In the genomic region with DNA sequence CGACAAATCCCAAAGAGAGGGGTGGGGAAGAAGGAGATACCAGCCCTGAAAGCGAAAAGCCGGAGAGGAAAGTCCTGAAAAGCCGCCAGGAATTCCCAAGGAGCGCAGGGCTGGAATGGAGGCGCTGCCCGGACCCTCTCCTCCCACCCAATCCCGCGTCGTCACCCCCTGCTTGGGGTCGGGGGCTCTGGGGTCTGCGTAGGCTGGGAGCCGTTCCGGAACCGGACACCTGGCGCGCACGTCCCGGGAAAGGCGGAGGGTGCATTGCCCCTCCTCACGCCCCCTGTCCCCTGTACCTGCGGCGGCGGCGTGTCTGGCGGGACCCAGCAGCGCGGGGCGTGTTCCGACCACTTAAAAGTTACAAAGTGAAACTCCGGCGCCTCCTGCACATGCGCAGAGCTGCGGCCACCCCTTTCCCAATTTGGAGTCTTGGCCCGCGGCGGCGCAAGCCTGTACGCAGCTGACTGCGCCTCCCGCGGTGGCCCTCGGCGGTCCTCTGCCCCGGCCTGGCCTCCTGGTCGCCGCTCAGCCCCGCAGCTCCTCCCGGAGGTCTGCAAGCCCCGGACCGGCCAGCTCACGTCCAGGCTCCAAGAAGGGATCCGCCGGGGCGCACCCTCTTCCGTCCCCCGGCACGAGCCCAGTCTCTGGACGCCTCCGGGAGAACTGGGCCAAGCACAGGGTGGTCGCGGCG, we compare ENCODE assay signal across 1 cellular context.
TF ChIP-seq lines count a peak whose summit lies in the region.

A gene (minus strand): TSS at position 373 of the 691 bp plus-strand sequence. CDS start 4,800 bp downstream, outside the sequence.

TF ChIP-seq in HepG2, 621 proteins besides CTCF, POLR2A, EP300 and RAD21 (continued from another document and continues in another):
- no peak; the same call in 1 of the 2 replicates for TF ChIP-seq CENPT (CRISPR knock-in tag; IDR thresholded peaks at IDR 0.05; ENCODE audit: low read depth)
- TF ChIP-seq SALL2 (CRISPR knock-in tag; IDR thresholded peaks at IDR 0.05): peak; percentile 72
- TF ChIP-seq, protein P1, sequence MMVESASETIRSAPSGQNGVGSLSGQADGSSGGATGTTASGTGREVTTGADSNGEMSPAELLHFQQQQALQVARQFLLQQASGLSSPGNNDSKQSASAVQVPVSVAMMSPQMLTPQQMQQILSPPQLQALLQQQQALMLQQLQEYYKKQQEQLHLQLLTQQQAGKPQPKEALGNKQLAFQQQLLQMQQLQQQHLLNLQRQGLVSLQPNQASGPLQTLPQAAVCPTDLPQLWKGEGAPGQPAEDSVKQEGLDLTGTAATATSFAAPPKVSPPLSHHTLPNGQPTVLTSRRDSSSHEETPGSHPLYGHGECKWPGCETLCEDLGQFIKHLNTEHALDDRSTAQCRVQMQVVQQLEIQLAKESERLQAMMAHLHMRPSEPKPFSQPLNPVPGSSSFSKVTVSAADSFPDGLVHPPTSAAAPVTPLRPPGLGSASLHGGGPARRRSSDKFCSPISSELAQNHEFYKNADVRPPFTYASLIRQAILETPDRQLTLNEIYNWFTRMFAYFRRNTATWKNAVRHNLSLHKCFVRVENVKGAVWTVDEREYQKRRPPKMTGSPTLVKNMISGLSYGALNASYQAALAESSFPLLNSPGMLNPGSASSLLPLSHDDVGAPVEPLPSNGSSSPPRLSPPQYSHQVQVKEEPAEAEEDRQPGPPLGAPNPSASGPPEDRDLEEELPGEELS (CRISPR knock-in tag; IDR thresholded peaks at IDR 0.05): no peak
- TF ChIP-seq, protein P2, sequence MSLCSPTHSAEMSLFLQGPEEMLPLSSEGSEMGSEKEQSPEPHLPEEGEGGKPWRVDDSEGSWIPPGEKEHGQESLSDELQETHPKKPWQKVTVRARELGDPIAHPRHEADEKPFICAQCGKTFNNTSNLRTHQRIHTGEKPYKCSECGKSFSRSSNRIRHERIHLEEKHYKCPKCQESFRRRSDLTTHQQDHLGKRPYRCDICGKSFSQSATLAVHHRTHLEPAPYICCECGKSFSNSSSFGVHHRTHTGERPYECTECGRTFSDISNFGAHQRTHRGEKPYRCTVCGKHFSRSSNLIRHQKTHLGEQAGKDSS (CRISPR knock-in tag; IDR thresholded peaks at IDR 0.05; ENCODE audit: borderline replicate concordance, low read depth): peak; percentile 55; the same call in 1 of the 2 replicates
- TF ChIP-seq, protein P3, sequence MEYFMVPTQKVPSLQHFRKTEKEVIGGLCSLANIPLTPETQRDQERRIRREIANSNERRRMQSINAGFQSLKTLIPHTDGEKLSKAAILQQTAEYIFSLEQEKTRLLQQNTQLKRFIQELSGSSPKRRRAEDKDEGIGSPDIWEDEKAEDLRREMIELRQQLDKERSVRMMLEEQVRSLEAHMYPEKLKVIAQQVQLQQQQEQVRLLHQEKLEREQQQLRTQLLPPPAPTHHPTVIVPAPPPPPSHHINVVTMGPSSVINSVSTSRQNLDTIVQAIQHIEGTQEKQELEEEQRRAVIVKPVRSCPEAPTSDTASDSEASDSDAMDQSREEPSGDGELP (IDR thresholded peaks at IDR 0.05; ENCODE audit: borderline replicate concordance, low read depth): peak; percentile 66; the same call in 1 of the 2 replicates
- TF ChIP-seq KMT2B (CRISPR knock-in tag; IDR thresholded peaks at IDR 0.05): no peak
- peak; percentile 43; the same call in 1 of the 2 replicates for TF ChIP-seq ZNF619 (CRISPR knock-in tag; IDR thresholded peaks at IDR 0.05)
- TF ChIP-seq, protein P4, sequence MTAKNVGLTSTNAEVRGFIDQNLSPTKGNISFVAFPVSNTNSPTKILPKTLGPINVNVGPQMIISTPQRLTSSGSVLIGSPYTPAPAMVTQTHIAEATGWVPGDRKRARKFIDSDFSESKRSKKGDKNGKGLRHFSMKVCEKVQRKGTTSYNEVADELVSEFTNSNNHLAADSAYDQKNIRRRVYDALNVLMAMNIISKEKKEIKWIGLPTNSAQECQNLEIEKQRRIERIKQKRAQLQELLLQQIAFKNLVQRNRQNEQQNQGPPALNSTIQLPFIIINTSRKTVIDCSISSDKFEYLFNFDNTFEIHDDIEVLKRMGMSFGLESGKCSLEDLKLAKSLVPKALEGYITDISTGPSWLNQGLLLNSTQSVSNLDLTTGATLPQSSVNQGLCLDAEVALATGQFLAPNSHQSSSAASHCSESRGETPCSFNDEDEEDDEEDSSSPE (CRISPR knock-in tag; IDR thresholded peaks at IDR 0.05): peak; percentile 30; the same call in 1 of the 2 replicates
- no peak for TF ChIP-seq SETDB1 (CRISPR knock-in tag; IDR thresholded peaks at IDR 0.05; ENCODE audit: borderline replicate concordance)
- TF ChIP-seq SIN3B (IDR thresholded peaks at IDR 0.05; ENCODE audit: low read length): no peak
- no peak for TF ChIP-seq ZNF12 (CRISPR knock-in tag; IDR thresholded peaks at IDR 0.05)
- TF ChIP-seq, protein P5, sequence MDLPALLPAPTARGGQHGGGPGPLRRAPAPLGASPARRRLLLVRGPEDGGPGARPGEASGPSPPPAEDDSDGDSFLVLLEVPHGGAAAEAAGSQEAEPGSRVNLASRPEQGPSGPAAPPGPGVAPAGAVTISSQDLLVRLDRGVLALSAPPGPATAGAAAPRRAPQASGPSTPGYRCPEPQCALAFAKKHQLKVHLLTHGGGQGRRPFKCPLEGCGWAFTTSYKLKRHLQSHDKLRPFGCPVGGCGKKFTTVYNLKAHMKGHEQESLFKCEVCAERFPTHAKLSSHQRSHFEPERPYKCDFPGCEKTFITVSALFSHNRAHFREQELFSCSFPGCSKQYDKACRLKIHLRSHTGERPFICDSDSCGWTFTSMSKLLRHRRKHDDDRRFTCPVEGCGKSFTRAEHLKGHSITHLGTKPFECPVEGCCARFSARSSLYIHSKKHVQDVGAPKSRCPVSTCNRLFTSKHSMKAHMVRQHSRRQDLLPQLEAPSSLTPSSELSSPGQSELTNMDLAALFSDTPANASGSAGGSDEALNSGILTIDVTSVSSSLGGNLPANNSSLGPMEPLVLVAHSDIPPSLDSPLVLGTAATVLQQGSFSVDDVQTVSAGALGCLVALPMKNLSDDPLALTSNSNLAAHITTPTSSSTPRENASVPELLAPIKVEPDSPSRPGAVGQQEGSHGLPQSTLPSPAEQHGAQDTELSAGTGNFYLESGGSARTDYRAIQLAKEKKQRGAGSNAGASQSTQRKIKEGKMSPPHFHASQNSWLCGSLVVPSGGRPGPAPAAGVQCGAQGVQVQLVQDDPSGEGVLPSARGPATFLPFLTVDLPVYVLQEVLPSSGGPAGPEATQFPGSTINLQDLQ (CRISPR knock-in tag; IDR thresholded peaks at IDR 0.05): no peak
- no peak for TF ChIP-seq REPIN1 (CRISPR knock-in tag; IDR thresholded peaks at IDR 0.05; ENCODE audit: borderline replicate concordance, low read depth)
- peak; percentile 67 for TF ChIP-seq IRF2 (CRISPR knock-in tag; IDR thresholded peaks at IDR 0.05)
- peak; percentile 74; the same call in 1 of the 2 replicates for TF ChIP-seq ZNF230 (CRISPR knock-in tag; IDR thresholded peaks at IDR 0.05)
- TF ChIP-seq ZNF343 (CRISPR knock-in tag; IDR thresholded peaks at IDR 0.05): peak; percentile 86
- TF ChIP-seq YEATS4 (CRISPR knock-in tag; IDR thresholded peaks at IDR 0.05; ENCODE audit: borderline replicate concordance): peak; percentile 82; the same call in 1 of the 2 replicates
- TF ChIP-seq ZNF292 (CRISPR knock-in tag; IDR thresholded peaks at IDR 0.05; ENCODE audit: borderline replicate concordance, low read depth): 0 out of 2 replicates have a peak, but pooled peaks have one; percentile 55
- no peak for TF ChIP-seq KDM4B (CRISPR knock-in tag; IDR thresholded peaks at IDR 0.05)
- TF ChIP-seq, protein P6, sequence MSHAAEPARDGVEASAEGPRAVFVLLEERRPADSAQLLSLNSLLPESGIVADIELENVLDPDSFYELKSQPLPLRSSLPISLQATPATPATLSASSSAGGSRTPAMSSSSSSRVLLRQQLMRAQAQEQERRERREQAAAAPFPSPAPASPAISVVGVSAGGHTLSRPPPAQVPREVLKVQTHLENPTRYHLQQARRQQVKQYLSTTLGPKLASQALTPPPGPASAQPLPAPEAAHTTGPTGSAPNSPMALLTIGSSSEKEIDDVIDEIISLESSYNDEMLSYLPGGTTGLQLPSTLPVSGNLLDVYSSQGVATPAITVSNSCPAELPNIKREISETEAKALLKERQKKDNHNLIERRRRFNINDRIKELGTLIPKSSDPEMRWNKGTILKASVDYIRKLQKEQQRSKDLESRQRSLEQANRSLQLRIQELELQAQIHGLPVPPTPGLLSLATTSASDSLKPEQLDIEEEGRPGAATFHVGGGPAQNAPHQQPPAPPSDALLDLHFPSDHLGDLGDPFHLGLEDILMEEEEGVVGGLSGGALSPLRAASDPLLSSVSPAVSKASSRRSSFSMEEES (CRISPR knock-in tag; IDR thresholded peaks at IDR 0.05): 0 out of 2 replicates have a peak, but pooled peaks have one; percentile 10
- TF ChIP-seq TBX2 (CRISPR knock-in tag; IDR thresholded peaks at IDR 0.05; ENCODE audit: borderline replicate concordance): peak; percentile 19; the same call in 1 of the 2 replicates
- peak; percentile 90 for TF ChIP-seq ZBTB7A (CRISPR knock-in tag; IDR thresholded peaks at IDR 0.05)
- TF ChIP-seq ZSCAN20 (CRISPR knock-in tag; IDR thresholded peaks at IDR 0.05; ENCODE audit: borderline replicate concordance): no peak
- TF ChIP-seq, protein P7, sequence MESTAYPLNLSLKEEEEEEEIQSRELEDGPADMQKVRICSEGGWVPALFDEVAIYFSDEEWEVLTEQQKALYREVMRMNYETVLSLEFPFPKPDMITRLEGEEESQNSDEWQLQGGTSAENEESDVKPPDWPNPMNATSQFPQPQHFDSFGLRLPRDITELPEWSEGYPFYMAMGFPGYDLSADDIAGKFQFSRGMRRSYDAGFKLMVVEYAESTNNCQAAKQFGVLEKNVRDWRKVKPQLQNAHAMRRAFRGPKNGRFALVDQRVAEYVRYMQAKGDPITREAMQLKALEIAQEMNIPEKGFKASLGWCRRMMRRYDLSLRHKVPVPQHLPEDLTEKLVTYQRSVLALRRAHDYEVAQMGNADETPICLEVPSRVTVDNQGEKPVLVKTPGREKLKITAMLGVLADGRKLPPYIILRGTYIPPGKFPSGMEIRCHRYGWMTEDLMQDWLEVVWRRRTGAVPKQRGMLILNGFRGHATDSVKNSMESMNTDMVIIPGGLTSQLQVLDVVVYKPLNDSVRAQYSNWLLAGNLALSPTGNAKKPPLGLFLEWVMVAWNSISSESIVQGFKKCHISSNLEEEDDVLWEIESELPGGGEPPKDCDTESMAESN (CRISPR knock-in tag; conservative IDR thresholded peaks at IDR 0.05): peak; percentile 71
- TF ChIP-seq, protein P8, sequence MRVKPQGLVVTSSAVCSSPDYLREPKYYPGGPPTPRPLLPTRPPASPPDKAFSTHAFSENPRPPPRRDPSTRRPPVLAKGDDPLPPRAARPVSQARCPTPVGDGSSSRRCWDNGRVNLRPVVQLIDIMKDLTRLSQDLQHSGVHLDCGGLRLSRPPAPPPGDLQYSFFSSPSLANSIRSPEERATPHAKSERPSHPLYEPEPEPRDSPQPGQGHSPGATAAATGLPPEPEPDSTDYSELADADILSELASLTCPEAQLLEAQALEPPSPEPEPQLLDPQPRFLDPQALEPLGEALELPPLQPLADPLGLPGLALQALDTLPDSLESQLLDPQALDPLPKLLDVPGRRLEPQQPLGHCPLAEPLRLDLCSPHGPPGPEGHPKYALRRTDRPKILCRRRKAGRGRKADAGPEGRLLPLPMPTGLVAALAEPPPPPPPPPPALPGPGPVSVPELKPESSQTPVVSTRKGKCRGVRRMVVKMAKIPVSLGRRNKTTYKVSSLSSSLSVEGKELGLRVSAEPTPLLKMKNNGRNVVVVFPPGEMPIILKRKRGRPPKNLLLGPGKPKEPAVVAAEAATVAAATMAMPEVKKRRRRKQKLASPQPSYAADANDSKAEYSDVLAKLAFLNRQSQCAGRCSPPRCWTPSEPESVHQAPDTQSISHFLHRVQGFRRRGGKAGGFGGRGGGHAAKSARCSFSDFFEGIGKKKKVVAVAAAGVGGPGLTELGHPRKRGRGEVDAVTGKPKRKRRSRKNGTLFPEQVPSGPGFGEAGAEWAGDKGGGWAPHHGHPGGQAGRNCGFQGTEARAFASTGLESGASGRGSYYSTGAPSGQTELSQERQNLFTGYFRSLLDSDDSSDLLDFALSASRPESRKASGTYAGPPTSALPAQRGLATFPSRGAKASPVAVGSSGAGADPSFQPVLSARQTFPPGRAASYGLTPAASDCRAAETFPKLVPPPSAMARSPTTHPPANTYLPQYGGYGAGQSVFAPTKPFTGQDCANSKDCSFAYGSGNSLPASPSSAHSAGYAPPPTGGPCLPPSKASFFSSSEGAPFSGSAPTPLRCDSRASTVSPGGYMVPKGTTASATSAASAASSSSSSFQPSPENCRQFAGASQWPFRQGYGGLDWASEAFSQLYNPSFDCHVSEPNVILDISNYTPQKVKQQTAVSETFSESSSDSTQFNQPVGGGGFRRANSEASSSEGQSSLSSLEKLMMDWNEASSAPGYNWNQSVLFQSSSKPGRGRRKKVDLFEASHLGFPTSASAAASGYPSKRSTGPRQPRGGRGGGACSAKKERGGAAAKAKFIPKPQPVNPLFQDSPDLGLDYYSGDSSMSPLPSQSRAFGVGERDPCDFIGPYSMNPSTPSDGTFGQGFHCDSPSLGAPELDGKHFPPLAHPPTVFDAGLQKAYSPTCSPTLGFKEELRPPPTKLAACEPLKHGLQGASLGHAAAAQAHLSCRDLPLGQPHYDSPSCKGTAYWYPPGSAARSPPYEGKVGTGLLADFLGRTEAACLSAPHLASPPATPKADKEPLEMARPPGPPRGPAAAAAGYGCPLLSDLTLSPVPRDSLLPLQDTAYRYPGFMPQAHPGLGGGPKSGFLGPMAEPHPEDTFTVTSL (CRISPR knock-in tag; IDR thresholded peaks at IDR 0.05; ENCODE audit: borderline replicate concordance): no peak
- TF ChIP-seq ZNF556 (CRISPR knock-in tag; IDR thresholded peaks at IDR 0.05; ENCODE audit: borderline replicate concordance): peak; percentile 68; the same call in 1 of the 2 replicates
- TF ChIP-seq KLF9 (CRISPR knock-in tag; IDR thresholded peaks at IDR 0.05; ENCODE audit: low read depth): no peak
- peak; percentile 70; the same call in 1 of the 2 replicates for TF ChIP-seq ZNF674 (CRISPR knock-in tag; IDR thresholded peaks at IDR 0.05; ENCODE audit: low read depth)
- peak; percentile 78 for TF ChIP-seq SAP130 (CRISPR knock-in tag; IDR thresholded peaks at IDR 0.05; ENCODE audit: low read depth)
- TF ChIP-seq, protein P9, sequence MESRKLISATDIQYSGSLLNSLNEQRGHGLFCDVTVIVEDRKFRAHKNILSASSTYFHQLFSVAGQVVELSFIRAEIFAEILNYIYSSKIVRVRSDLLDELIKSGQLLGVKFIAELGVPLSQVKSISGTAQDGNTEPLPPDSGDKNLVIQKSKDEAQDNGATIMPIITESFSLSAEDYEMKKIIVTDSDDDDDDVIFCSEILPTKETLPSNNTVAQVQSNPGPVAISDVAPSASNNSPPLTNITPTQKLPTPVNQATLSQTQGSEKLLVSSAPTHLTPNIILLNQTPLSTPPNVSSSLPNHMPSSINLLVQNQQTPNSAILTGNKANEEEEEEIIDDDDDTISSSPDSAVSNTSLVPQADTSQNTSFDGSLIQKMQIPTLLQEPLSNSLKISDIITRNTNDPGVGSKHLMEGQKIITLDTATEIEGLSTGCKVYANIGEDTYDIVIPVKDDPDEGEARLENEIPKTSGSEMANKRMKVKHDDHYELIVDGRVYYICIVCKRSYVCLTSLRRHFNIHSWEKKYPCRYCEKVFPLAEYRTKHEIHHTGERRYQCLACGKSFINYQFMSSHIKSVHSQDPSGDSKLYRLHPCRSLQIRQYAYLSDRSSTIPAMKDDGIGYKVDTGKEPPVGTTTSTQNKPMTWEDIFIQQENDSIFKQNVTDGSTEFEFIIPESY (CRISPR knock-in tag; IDR thresholded peaks at IDR 0.05): no peak
- no peak for TF ChIP-seq ELF3 (CRISPR knock-in tag; IDR thresholded peaks at IDR 0.05)
- peak; percentile 23; the same call in 1 of the 2 replicates for TF ChIP-seq ARNTL (CRISPR knock-in tag; IDR thresholded peaks at IDR 0.05)
- no peak for TF ChIP-seq NBN (conservative IDR thresholded peaks at IDR 0.05)
